In the genomic region with DNA sequence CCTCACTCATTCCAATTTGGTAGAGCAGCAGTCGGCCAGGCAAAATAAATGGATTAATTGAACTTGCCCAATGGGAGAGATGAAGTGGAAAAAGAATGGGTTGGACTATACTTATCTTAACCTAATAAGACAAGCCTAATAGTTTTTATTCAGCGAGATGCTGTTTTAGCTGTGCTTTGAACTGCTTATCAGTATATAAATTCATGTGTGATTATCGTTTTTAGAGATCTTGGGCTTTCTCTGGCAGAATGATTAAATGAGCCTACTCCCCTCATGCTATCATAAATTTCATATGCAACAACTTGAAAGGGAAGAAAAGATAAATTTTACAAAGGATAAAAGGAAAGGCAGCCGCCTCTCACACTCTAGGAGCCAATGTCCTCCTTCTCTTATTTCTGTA, we compare ENCODE assay signal across 8 cellular contexts. TPM values are rescaled to one million over a fixed set of nuclear protein-coding genes. Genes with fewer than 3 reads are reported as not detected.
"Had no signal": no experiment of that assay in that cellular context is flagged by ENCODE, and none has a peak within 500 bp of the region (broad histone marks: within the 10 kb centered on the region; RNA-seq: fewer than 3 reads in every experiment).

No MANE protein-coding gene starts in this region.

- H3K36me3 ChIP-seq: HAP-1 had no signal

- H3K27ac ChIP-seq: GM23248 had no signal

- H3K9ac ChIP-seq: GM23248 had no signal

- DNase-seq: GM23248, GOT3, H7, IMR-90 had no signal

- H3K4me3 ChIP-seq: GM23248, HAP-1, K562 had no signal

- H3K9me3 ChIP-seq: HAP-1 had no signal

- H2AFZ ChIP-seq: GM23248 had no signal

- ATAC-seq: HCT116, K562 had no signal

RNA-seq across cellular contexts. Expression of gene SNAP25, which starts 59.8 kb away (rescaled TPM):
- total RNA-seq: GM23248, HT-29, K562 had no signal
